In genomic region chr12:62933871-62934798, GRCh38 we compare ENCODE assay signal across 7 cellular contexts. TPM values are rescaled to one million over a fixed set of nuclear protein-coding genes. Genes with fewer than 3 reads are reported as not detected.
A peak's percentile ranks its signal among the peaks of the same experiment; 100 is the strongest.
DNase-seq lines count a peak whose midpoint lies in the region; ATAC-seq and TF ChIP-seq lines count a peak whose summit lies in the region.

No MANE protein-coding gene starts in this region.

- H3K27me3 ChIP-seq in DOHH2 (ENCODE audit: control insufficient read depth, low read length) (peaks cover 43% of the 10 kb centered on the region), SJSA1 (replicated peaks) (peaks cover 8% of the 10 kb centered on the region), lower lobe of right lung (ENCODE audit: low read depth) (no peaks in the 10 kb centered on the region), suprapubic skin (peaks cover 11% of the 10 kb centered on the region)

- TF ChIP-seq POLR2A in suprapubic skin (IDR thresholded peaks at IDR 0.05): no peak

- H3K4me3 ChIP-seq in DOHH2 (ENCODE audit: low read length) (peak overlapping the region; percentile 68), SJSA1 (peak overlapping the region; percentile 63), lower lobe of right lung (peak overlapping the region; percentile 82), suprapubic skin (peak overlapping the region; percentile 76)

- DNase-seq in SJSA1 (ENCODE audit: low read depth in 1 of 2, low spot score in 2 of 2) (peak; percentile 49 to 54), dermis blood vessel endothelial cell (peak; percentile 47), lower lobe of right lung (peak; percentile 70), suprapubic skin (ENCODE audit: low spot score in 2 of 2) (no peak)

- H3K79me2 ChIP-seq in DOHH2 (ENCODE audit: control insufficient read depth, low read length): no peaks in the 10 kb centered on the region

- H4K20me1 ChIP-seq in DOHH2 (ENCODE audit: control insufficient read depth, insufficient read depth, low read depth, low read length): no peaks in the 10 kb centered on the region

- peak; percentile 35 for ATAC-seq in GM19372 (IDR thresholded peaks at IDR 0.05; ENCODE audit: low read depth, unreplicated experiment)
- ATAC-seq in HG03442 (IDR thresholded peaks at IDR 0.05; ENCODE audit: unreplicated experiment): peak; percentile 42
- ATAC-seq in lower lobe of right lung: peak; percentile 60 to 75

- TF ChIP-seq CTCF in DOHH2 (IDR thresholded peaks at IDR 0.05; ENCODE audit: low read depth, low read length, poor library complexity, severe bottlenecking): no peak
- TF ChIP-seq CTCF in lower lobe of right lung (IDR thresholded peaks at IDR 0.05): no peak
- TF ChIP-seq CTCF in suprapubic skin (IDR thresholded peaks at IDR 0.05): no peak

- WGBS in suprapubic skin: 2% methylated on average over 29 of the region's 65 CpGs

- H3K36me3 ChIP-seq in DOHH2 (ENCODE audit: control insufficient read depth, low read length) (no peaks in the 10 kb centered on the region), SJSA1 (no peaks in the 10 kb centered on the region), lower lobe of right lung (no peaks in the 10 kb centered on the region), suprapubic skin (no peaks in the 10 kb centered on the region)

- TF ChIP-seq EP300 in suprapubic skin (IDR thresholded peaks at IDR 0.05): no peak

- H3K27ac ChIP-seq in DOHH2 (ENCODE audit: low read depth, low read length): no peak overlapping the region
- H3K27ac ChIP-seq in SJSA1: no peak overlapping the region
- H3K27ac ChIP-seq in lower lobe of right lung: peak overlapping the region; percentile 59
- H3K27ac ChIP-seq in suprapubic skin: peak overlapping the region; percentile 13

- H3K4me1 ChIP-seq in DOHH2 (ENCODE audit: control insufficient read depth, low read length): peaks cover 12% of the 10 kb centered on the region
- H3K4me1 ChIP-seq in SJSA1 (replicated peaks): peaks cover 20% of the 10 kb centered on the region
- peaks cover 20% of the 10 kb centered on the region for H3K4me1 ChIP-seq in lower lobe of right lung
- H3K4me1 ChIP-seq in suprapubic skin: peaks cover 20% of the 10 kb centered on the region

- H3K9me3 ChIP-seq in DOHH2 (ENCODE audit: control insufficient read depth, insufficient read depth, low read length): no peaks in the 10 kb centered on the region; the same call in 1 of the 2 replicates
- H3K9me3 ChIP-seq in SJSA1 (replicated peaks): no peaks in the 10 kb centered on the region
- H3K9me3 ChIP-seq in lower lobe of right lung: no peaks in the 10 kb centered on the region
- no peaks in the 10 kb centered on the region for H3K9me3 ChIP-seq in suprapubic skin

- no peaks in the 10 kb centered on the region for H3K9me2 ChIP-seq in DOHH2 (replicated peaks; ENCODE audit: control insufficient read depth, low read length)

- H3F3A ChIP-seq in DOHH2 (ENCODE audit: control insufficient read depth, insufficient read depth): peaks cover 3% of the 10 kb centered on the region; the same call in 1 of the 2 replicates

- intact Hi-C loops in lower lobe of right lung (cut with DNase I): no loop called here

- H3K4me2 ChIP-seq in DOHH2 (ENCODE audit: low read length): peak overlapping the region; percentile 80

RNA-seq across cellular contexts. Expression of gene PPM1H, which starts 0.8 kb away (rescaled TPM):
- 8.5 and 9.6 TPM in 2 replicates for total RNA-seq in SJSA1 (2014; rRNA removed; shearing (Covaris generic))
- total RNA-seq in dermis blood vessel endothelial cell (2.3 and 2.9 TPM in 2 replicates), lower lobe of right lung (6.8 TPM), suprapubic skin (1 to 10 TPM; 2.3 to 8.1 (median 4.9) TPM)

Comparison
In these comparisons a context has a peak if more than half of its experiments do, and no peak if none do; other contexts are left out.
1. H3K27ac ChIP-seq: peak in lower lobe of right lung (single experiment) and suprapubic skin (single experiment); none in DOHH2 (single experiment) and SJSA1 (single experiment).
2. DNase-seq: peak in SJSA1 (2 of 2), dermis blood vessel endothelial cell (single experiment) and lower lobe of right lung (single experiment); none in suprapubic skin (0 of 2).
3. Peak in every context shown above with its lines, with median percentiles within 50 percentile points of each other: H3K4me3 ChIP-seq and ATAC-seq.